Comparison of ENCODE assay signal across 9 cellular contexts in genomic region chr19:14375582-14376291, GRCh38. TPM values are rescaled to one million over a fixed set of nuclear protein-coding genes. Genes with fewer than 3 reads are reported as not detected.
DNase-seq lines count a peak whose midpoint lies in the region; ATAC-seq and TF ChIP-seq lines count a peak whose summit lies in the region.
"Had no signal": no experiment of that assay in that cellular context is flagged by ENCODE, and none has a peak within 500 bp of the region (broad histone marks: within the 10 kb centered on the region; RNA-seq: fewer than 3 reads in every experiment).

No MANE protein-coding gene starts in this region.

- H3K27ac Mint-ChIP-seq in effector memory CD8-positive, alpha-beta T cell, result peak overlapping the region; percentile 98 to 100
- peak overlapping the region; percentile 94 to 99 (median 98) for H3K27ac Mint-ChIP-seq in naive thymus-derived CD4-positive, alpha-beta T cell
- no peak overlapping the region for H3K27ac Mint-ChIP-seq in osteocyte (ENCODE audit: unreplicated experiment)

- H3K36me3 Mint-ChIP-seq in effector memory CD8-positive, alpha-beta T cell (ENCODE audit: insufficient read depth), result peaks cover 43% of the 10 kb centered on the region
- peaks cover 0 to 2% (median 0%) of the 10 kb centered on the region in 5 donors for H3K36me3 Mint-ChIP-seq in naive thymus-derived CD4-positive, alpha-beta T cell
- no peaks in the 10 kb centered on the region for H3K36me3 Mint-ChIP-seq in osteocyte (ENCODE audit: unreplicated experiment)

- POLR2A ChIA-PET in naive thymus-derived CD4-positive, alpha-beta T cell (lab: Charles Lee), result interaction anchor here (1.0 to 23.0 kb wide), 6 partner anchors 4 to 143 kb away, joined by 5 to 433 read pairs (median 7); partner anchors contain the start of genes ADGRE5 and DNAJB1

- peak; percentile 61 to 71 for DNase-seq in Kasumi-1 (lab: John Stamatoyannopoulos, UW)
- DNase-seq in effector memory CD8-positive, alpha-beta T cell, result no peak
- peak in 1 of 9 donors; percentile 41 for DNase-seq in naive thymus-derived CD4-positive, alpha-beta T cell
- no peak for DNase-seq in superior temporal gyrus (ENCODE audit: extremely low spot score)
- no peak for DNase-seq in osteocyte (ENCODE audit: extremely low spot score, unreplicated experiment)
- no peak for DNase-seq in NCI-H2081 (lab: John Stamatoyannopoulos, UW)
- DNase-seq: T1000 had no signal

- H3K9ac ChIP-seq in BLaER1, result peak overlapping the region; percentile 67

- peak overlapping the region; percentile 39; the same call in 1 of the 2 replicates for H3K4me3 ChIP-seq in BLaER1
- peak overlapping the region; percentile 34 for H3K4me3 ChIP-seq in naive thymus-derived CD4-positive, alpha-beta T cell (ENCODE audit: low read length)

- no peaks in the 10 kb centered on the region for H3K36me3 ChIP-seq in BLaER1
- H3K36me3 ChIP-seq in naive thymus-derived CD4-positive, alpha-beta T cell (ENCODE audit: control insufficient read depth in 2 of 3, insufficient read depth in 3 of 3, low read length in 3 of 3), result no peaks in the 10 kb centered on the region

- no peak for TF ChIP-seq CTCF in osteocyte (IDR thresholded peaks at IDR 0.05)

- H3K4me3 Mint-ChIP-seq in effector memory CD8-positive, alpha-beta T cell, result peak overlapping the region; percentile 77 to 79
- peak overlapping the region; percentile 51 to 80 (median 71) for H3K4me3 Mint-ChIP-seq in naive thymus-derived CD4-positive, alpha-beta T cell
- no peak overlapping the region for H3K4me3 Mint-ChIP-seq in osteocyte (ENCODE audit: unreplicated experiment)

- H3K9me3 Mint-ChIP-seq in effector memory CD8-positive, alpha-beta T cell, result no peaks in the 10 kb centered on the region
- peaks cover 0 to 2% (median 0%) of the 10 kb centered on the region in 11 donors for H3K9me3 Mint-ChIP-seq in naive thymus-derived CD4-positive, alpha-beta T cell
- no peaks in the 10 kb centered on the region for H3K9me3 Mint-ChIP-seq in osteocyte (ENCODE audit: unreplicated experiment)

- no peaks in the 10 kb centered on the region for H3K27me3 ChIP-seq in BLaER1
- H3K27me3 ChIP-seq in naive thymus-derived CD4-positive, alpha-beta T cell (ENCODE audit: control insufficient read depth in 2 of 2, insufficient read depth in 2 of 2, low read length in 2 of 2), result no peaks in the 10 kb centered on the region

- H3K4me1 ChIP-seq in BLaER1, result peaks cover 86% of the 10 kb centered on the region
- H3K4me1 ChIP-seq in naive thymus-derived CD4-positive, alpha-beta T cell (ENCODE audit: control insufficient read depth in 2 of 2, insufficient read depth in 2 of 2, low read length in 2 of 2), result peaks cover 59 to 61% of the 10 kb centered on the region in 2 donors

- intact Hi-C loops in naive thymus-derived CD4-positive, alpha-beta T cell (cut with micrococcal nuclease), result loop anchor here (1.0 to 5.0 kb wide), 2 partner anchors 9 to 142 kb away; partner anchors contain the start of gene DNAJB1 (in 1 of the 2)

- no peaks in the 10 kb centered on the region for H3K27me3 Mint-ChIP-seq in effector memory CD8-positive, alpha-beta T cell
- H3K27me3 Mint-ChIP-seq in naive thymus-derived CD4-positive, alpha-beta T cell, result no peaks in the 10 kb centered on the region
- no peaks in the 10 kb centered on the region for H3K27me3 Mint-ChIP-seq in osteocyte (ENCODE audit: unreplicated experiment)

- H3K4me1 Mint-ChIP-seq in effector memory CD8-positive, alpha-beta T cell (ENCODE audit: low read depth in 2 of 2), result peaks cover 42 to 54% of the 10 kb centered on the region in 2 donors
- peaks cover 25 to 76% (median 64%) of the 10 kb centered on the region in 7 donors for H3K4me1 Mint-ChIP-seq in naive thymus-derived CD4-positive, alpha-beta T cell
- H3K4me1 Mint-ChIP-seq in osteocyte (ENCODE audit: unreplicated experiment), result peaks cover 13% of the 10 kb centered on the region

- H4K20me1 ChIP-seq in BLaER1, result no peaks in the 10 kb centered on the region

- ATAC-seq in effector memory CD8-positive, alpha-beta T cell (replicated peaks), result peak; percentile 4
- ATAC-seq in naive thymus-derived CD4-positive, alpha-beta T cell, result peak; percentile 17
- ATAC-seq in HG02981 (IDR thresholded peaks at IDR 0.05; ENCODE audit: unreplicated experiment), result no peak

- H3K4me2 ChIP-seq in BLaER1, result peak overlapping the region; percentile 80

- H3K9me3 ChIP-seq in BLaER1, result no peaks in the 10 kb centered on the region
- no peaks in the 10 kb centered on the region for H3K9me3 ChIP-seq in naive thymus-derived CD4-positive, alpha-beta T cell (ENCODE audit: control insufficient read depth in 2 of 3, low read length in 3 of 3)

- peak overlapping the region; percentile 82 for H3K27ac ChIP-seq in BLaER1
- peak overlapping the region; percentile 99 for H3K27ac ChIP-seq in naive thymus-derived CD4-positive, alpha-beta T cell (ENCODE audit: low read depth, low read length)

- CTCF ChIA-PET in naive thymus-derived CD4-positive, alpha-beta T cell (lab: Charles Lee), result interaction anchor here (1.5 to 1.8 kb wide), 2 partner anchors 10 to 15 kb away, joined by 3 to 7 read pairs; no protein-coding TSS in a partner anchor

RNA-seq across cellular contexts. Expression of gene ADGRE5, which starts 5.5 kb away (rescaled TPM):
- 1,000 to 10,000 TPM in 1 of 5 experiments, 100 to 1,000 TPM in 4; 128 to 1,529 (median 215) TPM for total RNA-seq in naive thymus-derived CD4-positive, alpha-beta T cell
- 100 to 1,000 TPM; 122 to 214 TPM for polyA plus RNA-seq in naive thymus-derived CD4-positive, alpha-beta T cell
- 2.0 and 2.1 TPM in 2 replicates for total RNA-seq in osteocyte

RNA-seq across cellular contexts. Expression of gene DDX39A, which starts 43.4 kb away (rescaled TPM):
- 100 to 1,000 TPM; 135 to 288 (median 215) TPM for total RNA-seq in naive thymus-derived CD4-positive, alpha-beta T cell
- 100 to 1,000 TPM in 1 of 2 donors, 10 to 100 TPM in 1; 98.6 to 134 TPM for polyA plus RNA-seq in naive thymus-derived CD4-positive, alpha-beta T cell
- total RNA-seq in osteocyte, result 66.0 and 71.0 TPM in 2 replicates

RNA-seq across cellular contexts. Expression of gene PKN1, which starts 57.4 kb away (rescaled TPM):
- total RNA-seq in naive thymus-derived CD4-positive, alpha-beta T cell, result 100 to 1,000 TPM; 194 to 211 (median 206) TPM
- polyA plus RNA-seq in naive thymus-derived CD4-positive, alpha-beta T cell, result 10 to 100 TPM; 47.2 to 88.2 TPM
- 151 and 162 TPM in 2 replicates for total RNA-seq in osteocyte

Comparison
In these comparisons a context has a peak if more than half of its experiments do, and no peak if none do; other contexts are left out.
1. DNase-seq: peak in Kasumi-1 (2 of 2); none in effector memory CD8-positive, alpha-beta T cell (0 of 3), superior temporal gyrus (single experiment), osteocyte (single experiment) and NCI-H2081 (0 of 2).
2. RNA of gene ADGRE5, which starts 5.5 kb away (total RNA-seq): 128 to 1,529 TPM in naive thymus-derived CD4-positive, alpha-beta T cell; 2.0 to 2.1 TPM in osteocyte; every median in the first group is over 10 times any median in the second.